9 cellular contexts compared by ENCODE assay signal in genomic region chr4:23888421-23889319, GRCh38. TPM values are rescaled to one million over a fixed set of nuclear protein-coding genes. Genes with fewer than 3 reads are reported as not detected.
DNase-seq lines count a peak whose midpoint lies in the region; ATAC-seq, FAIRE-seq and TF ChIP-seq lines count a peak whose summit lies in the region.
"Had no signal": no experiment of that assay in that cellular context is flagged by ENCODE, and none has a peak within 500 bp of the region (broad histone marks: within the 10 kb centered on the region; RNA-seq: fewer than 3 reads in every experiment).

No MANE protein-coding gene starts in this region.

- H3K4me1 ChIP-seq in tibial artery, result peaks cover 0 to 20% (median 1%) of the 10 kb centered on the region in 4 donors
- H3K4me1 ChIP-seq: BLaER1 had no signal

- WGBS in lower leg skin, 2 donors, result 2 to 6% methylated on average over 25 of the region's 25 CpGs

- ATAC-seq in HG03432 (IDR thresholded peaks at IDR 0.05; ENCODE audit: unreplicated experiment), result no peak

- H3K4me3 ChIP-seq in choroid plexus epithelial cell (ENCODE audit: low read depth, low read length), result peak overlapping the region; percentile 44
- H3K4me3 ChIP-seq in lower leg skin (ENCODE audit: low read depth, poor library complexity, severe bottlenecking), result peak overlapping the region; percentile 34
- H3K4me3 ChIP-seq in tibial artery, result peak overlapping the region; percentile 56 to 58
- H3K4me3 ChIP-seq: BLaER1 had no signal

- TF ChIP-seq CTCF in choroid plexus epithelial cell (conservative IDR thresholded peaks at IDR 0.05; ENCODE audit: low read depth, low read length) (no peak), lower leg skin (IDR thresholded peaks at IDR 0.05) (no peak), tibial artery (IDR thresholded peaks at IDR 0.05) (no peak)

- no peaks in the 10 kb centered on the region for H3K27me3 ChIP-seq in tibial artery
- H3K27me3 ChIP-seq: BLaER1 had no signal

- DNase-seq in NCI-H1417 (lab: John Stamatoyannopoulos, UW) (peak; percentile 18 to 68 (median 37)), NCI-H1417 treated with DMSO at 0.1 percent for 48 hours (lab: John Stamatoyannopoulos, UW) (no peak), choroid plexus epithelial cell (ENCODE audit: low read depth) (peak; percentile 51), lower leg skin (ENCODE audit: low spot score in 2 of 2) (no peak), tibial artery (peak in 1 of 2 donors; percentile 64), NCI-H2171 (lab: John Stamatoyannopoulos, UW) (no peak), H54 (ENCODE audit: insufficient read length, low spot score) (no peak)

- no peaks in the 10 kb centered on the region for H3K9me3 ChIP-seq in tibial artery
- H3K9me3 ChIP-seq: BLaER1 had no signal

- no peak for TF ChIP-seq POLR2A in lower leg skin (IDR thresholded peaks at IDR 0.05)
- TF ChIP-seq POLR2A in H54 (IDR thresholded peaks at IDR 0.05; ENCODE audit: low read depth, low read length), result no peak

- H3K36me3 ChIP-seq in tibial artery, result no peaks in the 10 kb centered on the region
- H3K36me3 ChIP-seq: BLaER1 had no signal

- no peak for FAIRE-seq in H54 (lab: Jason Lieb, UNC)

- H3K27ac ChIP-seq in tibial artery, result peak overlapping the region; percentile 72 to 81
- H3K27ac ChIP-seq: BLaER1 had no signal

- intact Hi-C loops in lower leg skin (cut with DNase I; ENCODE audit: low total_unique reads), result no loop called here
- intact Hi-C loops in tibial artery (cut with DNase I; ENCODE audit: low total_unique reads), result no loop called here

RNA-seq across cellular contexts. Expression of gene PPARGC1A, which starts 1.2 kb away (rescaled TPM):
- 10 to 100 TPM in 2 of 4 donors, 1 to 10 TPM in 2; 3.4 to 40.0 (median 14.1) TPM for total RNA-seq in lower leg skin

Comparison
In these comparisons a context has a peak if more than half of its experiments do, and no peak if none do; other contexts are left out.
1. DNase-seq: peak in NCI-H1417 (3 of 3) and choroid plexus epithelial cell (single experiment); none in NCI-H1417 treated with DMSO at 0.1 percent for 48 hours (single experiment), lower leg skin (0 of 2), NCI-H2171 (single experiment) and H54 (single experiment).
2. Peak in every context shown above with its lines, with median percentiles within 50 percentile points of each other: H3K4me3 ChIP-seq.